Comparison of ENCODE assay signal across 18 cellular contexts in genomic region chr9:121399126-121399882, GRCh38. TPM values are rescaled to one million over a fixed set of nuclear protein-coding genes. Genes with fewer than 3 reads are reported as not detected.
DNase-seq lines count a peak whose midpoint lies in the region; ATAC-seq and TF ChIP-seq lines count a peak whose summit lies in the region.
"Had no signal": no experiment of that assay in that cellular context is flagged by ENCODE, and none has a peak within 500 bp of the region (broad histone marks: within the 10 kb centered on the region; RNA-seq: fewer than 3 reads in every experiment).

No MANE protein-coding gene starts in this region.

- no peaks in the 10 kb centered on the region for H4K20me1 ChIP-seq in mammary epithelial cell (ENCODE audit: insufficient read depth, low read length)

- POLR2A ChIA-PET in RWPE1 (lab: Yijun Ruan, JAX; ENCODE audit: low non-redundant PET), result no interaction called here

- H3K9ac ChIP-seq in mammary epithelial cell (ENCODE audit: insufficient read depth, low read length) (peak overlapping the region; percentile 64), mesenchymal stem cell (ENCODE audit: low read length) (peak overlapping the region; percentile 67)

- CTCF ChIA-PET in mammary epithelial cell (lab: Charles Lee; ENCODE audit: low non-redundant PET), result interaction anchor here (0.7 to 2.4 kb wide), 7 partner anchors 24 to 198 kb away, joined by 3 to 19 read pairs (median 6); partner anchors contain the start of gene RAB14
- CTCF ChIA-PET in RWPE1 (lab: Yijun Ruan, JAX), result interaction anchor here (0.5 to 7.7 kb wide), 11 partner anchors 41 to 187 kb away, joined by 3 to 101 read pairs (median 4); no protein-coding TSS in a partner anchor

- no peaks in the 10 kb centered on the region for H3K27me3 ChIP-seq in ACC112 (ENCODE audit: insufficient read depth, low read length)
- no peaks in the 10 kb centered on the region for H3K27me3 ChIP-seq in mammary epithelial cell (ENCODE audit: insufficient read depth, low read length)
- no peaks in the 10 kb centered on the region for H3K27me3 ChIP-seq in mesenchymal stem cell (ENCODE audit: control insufficient read depth in 1 of 2, insufficient read depth in 1 of 2, low read length in 2 of 2)
- H3K27me3 ChIP-seq: body of pancreas, esophagus muscularis mucosa, MG63, tibial artery had no signal

- H3K36me3 ChIP-seq in ACC112 (ENCODE audit: insufficient read depth, low read length), result no peaks in the 10 kb centered on the region
- no peaks in the 10 kb centered on the region for H3K36me3 ChIP-seq in mammary epithelial cell (ENCODE audit: insufficient read depth, low read length)
- no peaks in the 10 kb centered on the region for H3K36me3 ChIP-seq in mesenchymal stem cell (ENCODE audit: control insufficient read depth in 1 of 2, insufficient read depth in 2 of 2, low read depth in 1 of 2, low read length in 2 of 2)
- H3K36me3 ChIP-seq: esophagus muscularis mucosa, MG63, tibial artery had no signal

- H3K79me2 ChIP-seq in ACC112 (ENCODE audit: control insufficient read depth, insufficient read depth, low read length, unreplicated experiment) (no peaks in the 10 kb centered on the region), mammary epithelial cell (ENCODE audit: insufficient read depth, low read length) (no peaks in the 10 kb centered on the region)

- H3K4me3 ChIP-seq in ACC112 (ENCODE audit: low read depth, low read length) (no peak overlapping the region), mammary epithelial cell (replicated peaks in 1 of 3; ENCODE audit: insufficient read depth in 1 of 3, low read depth in 2 of 3, low read length in 3 of 3) (no peak overlapping the region), mesenchymal stem cell (ENCODE audit: insufficient read depth in 1 of 2, low read depth in 1 of 2, low read length in 2 of 2) (no peak overlapping the region)
- H3K4me3 ChIP-seq: body of pancreas, esophagus muscularis mucosa, MG63, tibial artery had no signal

- no TSS peak for BruUV-seq in mammary epithelial cell (replicated peaks; lab: Mats Ljungman, UMichigan)

- peak overlapping the region; percentile 49 for H2BK120ac ChIP-seq in mesenchymal stem cell (ENCODE audit: low read depth, low read length)

- H3K23ac ChIP-seq in mesenchymal stem cell (ENCODE audit: low read length in 2 of 2), result no peak overlapping the region

- peak overlapping the region; percentile 12 to 40 for H3K18ac ChIP-seq in mesenchymal stem cell (ENCODE audit: low read depth in 1 of 2, low read length in 2 of 2)

- peak; percentile 37 to 87 for DNase-seq in NCI-H524 (lab: John Stamatoyannopoulos, UW)
- no peak for DNase-seq in mammary epithelial cell
- DNase-seq in mesenchymal stem cell, result peak; percentile 9
- no peak for DNase-seq in T-helper 9 cell
- DNase-seq in omental fat pad (ENCODE audit: low spot score), result no peak
- DNase-seq in RWPE1 (ENCODE audit: low spot score), result no peak
- DNase-seq in medulla oblongata (ENCODE audit: extremely low spot score), result no peak
- DNase-seq: activated CD4-positive, alpha-beta memory T cell treated with anti-CD3 and anti-CD28 coated beads, Interleukin-2, amount 10 ng/mL, durations not matched to agents 7 days and 5 days; activated T-cell treated with anti-CD3 and anti-CD28 coated beads, Interleukin-2, amount 50 U/mL, for 1 hour; kidney; Right ventricle myocardium superior; stimulated activated CD4-positive, alpha-beta T cell treated with anti-CD3 and anti-CD28 coated beads, Interleukin-15, amount 100 ng/mL, for 24 hours; tibial artery had no signal

- WGBS in mammary epithelial cell (ENCODE audit: low coverage, missing lambda C conversion rate), result 100% methylated on average over 4 of the region's 4 CpGs
- WGBS in mesenchymal stem cell, result 90% methylated on average over 4 of the region's 4 CpGs

- H3K4ac ChIP-seq in mesenchymal stem cell (ENCODE audit: low read depth in 1 of 2, low read length in 2 of 2), result peak overlapping the region in 1 of 2 experiments; percentile 64

- H3K79me1 ChIP-seq in mesenchymal stem cell (replicated peaks; ENCODE audit: low read length, poor library complexity, severe bottlenecking), result no peaks in the 10 kb centered on the region

- peak overlapping the region; percentile 86 for H2AK5ac ChIP-seq in mesenchymal stem cell (ENCODE audit: low read length, severe bottlenecking)

- H2BK12ac ChIP-seq in mesenchymal stem cell (ENCODE audit: low read length in 2 of 2), result peak overlapping the region; percentile 77 to 78

- no peak overlapping the region for H2BK15ac ChIP-seq in mesenchymal stem cell (ENCODE audit: low read depth, poor library complexity, severe bottlenecking)

- H3K27ac ChIP-seq in ACC112 (ENCODE audit: low read depth, low read length) (peak overlapping the region; percentile 75), mammary epithelial cell (ENCODE audit: insufficient read depth, low read depth, low read length) (peak overlapping the region; percentile 81), mesenchymal stem cell (ENCODE audit: low read length, poor library complexity, severe bottlenecking) (peak overlapping the region; percentile 43), RWPE1 (no peak overlapping the region)
- H3K27ac ChIP-seq: body of pancreas, esophagus muscularis mucosa, tibial artery had no signal

- H4K8ac ChIP-seq in mesenchymal stem cell (ENCODE audit: low read length), result peak overlapping the region; percentile 54

- H4K91ac ChIP-seq in mesenchymal stem cell (ENCODE audit: low read length), result no peak overlapping the region

- H3K4me2 ChIP-seq in mammary epithelial cell (ENCODE audit: insufficient read depth, low read depth, low read length) (peak overlapping the region; percentile 63), mesenchymal stem cell (ENCODE audit: low read length, poor library complexity, severe bottlenecking) (no peak overlapping the region)

- no peak for ATAC-seq in omental fat pad (ENCODE audit: low FRiP score)
- ATAC-seq: stimulated activated memory B cell treated with anti-CD40 and anti-IgM and Interleukin-4, amounts not matched to agents 10 μg/mL and 1 μg/mL and 100 μg/mL, for 72 hours had no signal

- in situ Hi-C loops in mammary epithelial cell (cut with MboI; ENCODE audit: low sequenced_read_pairs in 2 of 2), result loop anchor here (5.0 kb wide), 2 partner anchors 77 to 182 kb away; no protein-coding TSS in a partner anchor

- H3K4me1 ChIP-seq in ACC112 (ENCODE audit: control insufficient read depth, insufficient read depth, low read length, unreplicated experiment), result peaks cover 22% of the 10 kb centered on the region
- peaks cover 34% of the 10 kb centered on the region for H3K4me1 ChIP-seq in mammary epithelial cell (ENCODE audit: insufficient read depth, low read length)
- peaks cover 2% of the 10 kb centered on the region for H3K4me1 ChIP-seq in mesenchymal stem cell (ENCODE audit: control insufficient read depth, insufficient read depth, low read depth, low read length)
- H3K4me1 ChIP-seq: body of pancreas, tibial artery had no signal

- no peak overlapping the region for H2AFZ ChIP-seq in ACC112 (ENCODE audit: low read length, unreplicated experiment)
- H2AFZ ChIP-seq in mammary epithelial cell (ENCODE audit: low read depth, low read length), result no peak overlapping the region
- peak overlapping the region; percentile 14 for H2AFZ ChIP-seq in mesenchymal stem cell (ENCODE audit: low read depth, low read length)

- H3K9me3 ChIP-seq in mammary epithelial cell (replicated peaks; ENCODE audit: insufficient read depth, low read length) (peaks cover 12% of the 10 kb centered on the region), mesenchymal stem cell (ENCODE audit: control insufficient read depth, low read length) (no peaks in the 10 kb centered on the region)
- H3K9me3 ChIP-seq: body of pancreas, esophagus muscularis mucosa had no signal

- no peak for TF ChIP-seq CTCF in mammary epithelial cell (conservative IDR thresholded peaks at IDR 0.05 in 1 of 2, IDR thresholded peaks at IDR 0.05 in 1 of 2; ENCODE audit: extremely low read depth in 1 of 2, insufficient read depth in 1 of 2, low read depth in 1 of 2, low read length in 2 of 2)
- no peak for TF ChIP-seq CTCF in omental fat pad (IDR thresholded peaks at IDR 0.05)
- TF ChIP-seq CTCF in RWPE1 (conservative IDR thresholded peaks at IDR 0.05; ENCODE audit: low read depth), result no peak

- dilution Hi-C loops in mammary epithelial cell (cut with HindIII; ENCODE audit: low sequenced_read_pairs), result no loop called here

- intact Hi-C loops in mammary epithelial cell (cut with micrococcal nuclease), result loop anchor here (2.0 to 10.0 kb wide), 4 partner anchors 42 to 325 kb away; partner anchors contain the start of gene CNTRL

- H3K14ac ChIP-seq in mesenchymal stem cell (ENCODE audit: low read length in 2 of 2), result no peak overlapping the region

- peak overlapping the region; percentile 25 for H2BK5ac ChIP-seq in mesenchymal stem cell (ENCODE audit: low read depth, low read length, poor library complexity, severe bottlenecking)

RNA-seq across cellular contexts. Expression of gene STOM, which starts 29.3 kb away (rescaled TPM):
- total RNA-seq in mammary epithelial cell (100 to 1,000 TPM in 1 of 2 donors, 10 to 100 TPM in 1; 80.3 to 124 TPM), omental fat pad (1,000 to 10,000 TPM in 1 of 4 donors, 100 to 1,000 TPM in 3; 398 to 1,331 (median 641) TPM)
- 71.7 TPM for polyA plus RNA-seq in mammary epithelial cell
- 41.9 TPM for polyA minus RNA-seq in mammary epithelial cell
- 298 TPM for polyA plus RNA-seq in mesenchymal stem cell (2013, experiment 1 of 2)
- 315 TPM for polyA plus RNA-seq in mesenchymal stem cell (2013, experiment 2 of 2)

Comparison
In these comparisons a context has a peak if more than half of its experiments do, and no peak if none do; other contexts are left out.
1. DNase-seq: peak in NCI-H524 (2 of 2) and mesenchymal stem cell (single experiment); none in mammary epithelial cell (single experiment), T-helper 9 cell (single experiment), omental fat pad (single experiment), RWPE1 (single experiment) and medulla oblongata (single experiment).